20 cellular contexts compared by ENCODE assay signal in the genomic region with DNA sequence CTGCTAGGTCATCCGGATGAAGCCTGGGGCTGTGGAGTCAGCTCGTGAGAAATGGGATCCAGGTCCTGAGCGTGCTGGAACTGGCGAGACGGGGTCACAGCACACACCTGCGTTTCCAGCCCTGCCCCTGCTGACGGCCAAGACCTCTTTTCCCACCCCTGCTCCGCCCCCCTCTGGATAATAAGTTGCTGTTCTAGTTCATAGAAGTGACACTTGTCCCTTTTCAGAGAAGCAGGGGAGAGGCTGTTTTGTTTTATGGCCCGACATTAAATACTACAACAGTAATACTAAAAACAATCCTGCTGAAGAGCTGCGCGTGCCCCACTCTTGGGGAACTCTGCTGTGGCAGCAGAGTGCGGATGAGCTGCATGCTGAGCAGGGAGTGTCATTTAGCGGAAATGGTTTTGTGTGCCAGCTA.
DNase-seq lines count a peak whose midpoint lies in the region; ATAC-seq lines count a peak whose summit lies in the region.
"Had no signal": no experiment of that assay in that cellular context is flagged by ENCODE, and none has a peak within 500 bp of the region (broad histone marks: within the 10 kb centered on the region; RNA-seq: fewer than 3 reads in every experiment).

No MANE protein-coding gene starts in this region.

- no peaks in the 10 kb centered on the region for H3K9me3 Mint-ChIP-seq in T-helper 2 cell treated with Interferon-gamma antibody and Interleukin-4, amounts not matched to agents 5 μg/mL and 100 μg/mL, for 36 hours
- no peaks in the 10 kb centered on the region for H3K9me3 Mint-ChIP-seq in activated T-helper 1 cell treated with anti-CD3 and anti-CD28 coated beads, Interleukin-12 subunit alpha, Interleukin-12 subunit beta, Interleukin-2, Interleukin-4 antibody, amounts not matched to agents 30 ng/mL and 10 ng/mL and 1 ng/mL, durations not matched to agents 14 hours and 24 hours and 36 hours
- H3K9me3 Mint-ChIP-seq in naive thymus-derived CD4-positive, alpha-beta T cell = peaks cover 0 to 5% (median 0%) of the 10 kb centered on the region in 11 donors
- H3K9me3 Mint-ChIP-seq: CD4-positive, alpha-beta T cell; natural killer cell treated with Interleukin-12 subunit alpha and Interleukin-12 subunit beta and Interleukin-15 and Interleukin-18, amount 100 ng/mL, for 72 hours had no signal

- peak overlapping the region; percentile 77 for H3K27ac Mint-ChIP-seq in T-helper 2 cell treated with Interferon-gamma antibody and Interleukin-4, amounts not matched to agents 5 μg/mL and 100 μg/mL, for 36 hours
- peak overlapping the region; percentile 75 for H3K27ac Mint-ChIP-seq in activated T-helper 1 cell treated with anti-CD3 and anti-CD28 coated beads, Interleukin-12 subunit alpha, Interleukin-12 subunit beta, Interleukin-2, Interleukin-4 antibody, amounts not matched to agents 30 ng/mL and 10 ng/mL and 1 ng/mL, durations not matched to agents 14 hours and 24 hours and 36 hours
- peak overlapping the region in 5 of 9 donors; percentile 87 to 94 (median 92) for H3K27ac Mint-ChIP-seq in naive thymus-derived CD4-positive, alpha-beta T cell
- H3K27ac Mint-ChIP-seq: CD4-positive, alpha-beta T cell; natural killer cell treated with Interleukin-12 subunit alpha and Interleukin-12 subunit beta and Interleukin-15 and Interleukin-18, amount 100 ng/mL, for 72 hours had no signal

- POLR2A ChIA-PET in naive thymus-derived CD4-positive, alpha-beta T cell (lab: Charles Lee) = interaction anchor here (1.7 kb wide), 1 partner anchor 12 kb away, joined by 8 read pairs; no protein-coding TSS in a partner anchor

- H3K4me1 ChIP-seq in naive thymus-derived CD4-positive, alpha-beta T cell (ENCODE audit: control insufficient read depth in 2 of 2, insufficient read depth in 2 of 2, low read length in 2 of 2) = no peaks in the 10 kb centered on the region
- H3K4me1 ChIP-seq: A549, right atrium auricular region had no signal

- ATAC-seq in naive thymus-derived CD4-positive, alpha-beta T cell = no peak
- ATAC-seq: A549; natural killer cell treated with Interleukin-12 subunit alpha and Interleukin-12 subunit beta and Interleukin-15 and Interleukin-18, amount 100 ng/mL, for 72 hours had no signal

- H3K27me3 Mint-ChIP-seq in T-helper 2 cell treated with Interferon-gamma antibody and Interleukin-4, amounts not matched to agents 5 μg/mL and 100 μg/mL, for 36 hours (ENCODE audit: low read depth) = no peaks in the 10 kb centered on the region
- no peaks in the 10 kb centered on the region for H3K27me3 Mint-ChIP-seq in activated T-helper 1 cell treated with anti-CD3 and anti-CD28 coated beads, Interleukin-12 subunit alpha, Interleukin-12 subunit beta, Interleukin-2, Interleukin-4 antibody, amounts not matched to agents 30 ng/mL and 10 ng/mL and 1 ng/mL, durations not matched to agents 14 hours and 24 hours and 36 hours (ENCODE audit: insufficient read depth)
- no peaks in the 10 kb centered on the region for H3K27me3 Mint-ChIP-seq in naive thymus-derived CD4-positive, alpha-beta T cell
- H3K27me3 Mint-ChIP-seq: CD4-positive, alpha-beta T cell; natural killer cell treated with Interleukin-12 subunit alpha and Interleukin-12 subunit beta and Interleukin-15 and Interleukin-18, amount 100 ng/mL, for 72 hours had no signal

- peaks cover 30% of the 10 kb centered on the region for H3K4me1 Mint-ChIP-seq in T-helper 2 cell treated with Interferon-gamma antibody and Interleukin-4, amounts not matched to agents 5 μg/mL and 100 μg/mL, for 36 hours (ENCODE audit: low read depth)
- peaks cover 50% of the 10 kb centered on the region for H3K4me1 Mint-ChIP-seq in activated T-helper 1 cell treated with anti-CD3 and anti-CD28 coated beads, Interleukin-12 subunit alpha, Interleukin-12 subunit beta, Interleukin-2, Interleukin-4 antibody, amounts not matched to agents 30 ng/mL and 10 ng/mL and 1 ng/mL, durations not matched to agents 14 hours and 24 hours and 36 hours (ENCODE audit: low read depth)
- peaks cover 18 to 68% (median 39%) of the 10 kb centered on the region in 7 donors for H3K4me1 Mint-ChIP-seq in naive thymus-derived CD4-positive, alpha-beta T cell

- peaks cover 6% of the 10 kb centered on the region for H3K36me3 Mint-ChIP-seq in T-helper 2 cell treated with Interferon-gamma antibody and Interleukin-4, amounts not matched to agents 5 μg/mL and 100 μg/mL, for 36 hours (ENCODE audit: low read depth)
- peaks cover 8% of the 10 kb centered on the region for H3K36me3 Mint-ChIP-seq in activated T-helper 1 cell treated with anti-CD3 and anti-CD28 coated beads, Interleukin-12 subunit alpha, Interleukin-12 subunit beta, Interleukin-2, Interleukin-4 antibody, amounts not matched to agents 30 ng/mL and 10 ng/mL and 1 ng/mL, durations not matched to agents 14 hours and 24 hours and 36 hours (ENCODE audit: low read depth)
- H3K36me3 Mint-ChIP-seq in naive thymus-derived CD4-positive, alpha-beta T cell = peaks cover 0 to 21% (median 8%) of the 10 kb centered on the region in 5 donors
- H3K36me3 Mint-ChIP-seq: natural killer cell treated with Interleukin-12 subunit alpha and Interleukin-12 subunit beta and Interleukin-15 and Interleukin-18, amount 100 ng/mL, for 72 hours had no signal

- intact Hi-C loops in activated T-helper 1 cell treated with anti-CD3 and anti-CD28 coated beads, Interleukin-12 subunit alpha, Interleukin-12 subunit beta, Interleukin-2, Interleukin-4 antibody, amounts not matched to agents 30 ng/mL and 10 ng/mL and 1 ng/mL, durations not matched to agents 14 hours and 24 hours and 36 hours (cut with micrococcal nuclease) = no loop called here
- intact Hi-C loops in naive thymus-derived CD4-positive, alpha-beta T cell (cut with micrococcal nuclease) = no loop called here

- CTCF ChIA-PET in naive thymus-derived CD4-positive, alpha-beta T cell (lab: Charles Lee) = interaction anchor here (1.1 kb wide), 1 partner anchor 13 kb away, joined by 3 read pairs; no protein-coding TSS in a partner anchor

- no peaks in the 10 kb centered on the region for H3K9me3 ChIP-seq in naive thymus-derived CD4-positive, alpha-beta T cell (ENCODE audit: control insufficient read depth in 2 of 3, low read length in 3 of 3)
- H3K9me3 ChIP-seq: A549, right atrium auricular region, thoracic aorta had no signal

- no peaks in the 10 kb centered on the region for H3K36me3 ChIP-seq in naive thymus-derived CD4-positive, alpha-beta T cell (ENCODE audit: control insufficient read depth in 2 of 3, insufficient read depth in 3 of 3, low read length in 3 of 3)
- H3K36me3 ChIP-seq: right atrium auricular region, thoracic aorta had no signal

- peak overlapping the region; percentile 9 for H3K4me3 Mint-ChIP-seq in T-helper 2 cell treated with Interferon-gamma antibody and Interleukin-4, amounts not matched to agents 5 μg/mL and 100 μg/mL, for 36 hours
- no peak overlapping the region for H3K4me3 Mint-ChIP-seq in activated T-helper 1 cell treated with anti-CD3 and anti-CD28 coated beads, Interleukin-12 subunit alpha, Interleukin-12 subunit beta, Interleukin-2, Interleukin-4 antibody, amounts not matched to agents 30 ng/mL and 10 ng/mL and 1 ng/mL, durations not matched to agents 14 hours and 24 hours and 36 hours
- peak overlapping the region in 5 of 10 donors; percentile 46 to 78 (median 72) for H3K4me3 Mint-ChIP-seq in naive thymus-derived CD4-positive, alpha-beta T cell
- H3K4me3 Mint-ChIP-seq: CD4-positive, alpha-beta T cell; natural killer cell treated with Interleukin-12 subunit alpha and Interleukin-12 subunit beta and Interleukin-15 and Interleukin-18, amount 100 ng/mL, for 72 hours had no signal

- DNase-seq in T-helper 2 cell treated with Interferon-gamma antibody and Interleukin-4, amounts not matched to agents 5 μg/mL and 100 μg/mL, for 36 hours (ENCODE audit: low spot score) = no peak
- DNase-seq in T-helper 2 cell (no peak), NCI-H2029 treated with DMSO at 0.1 percent for 48 hours (lab: John Stamatoyannopoulos, UW) (peak; percentile 35), AG08395 (ENCODE audit: low spot score) (no peak), NCI-H526 (lab: John Stamatoyannopoulos, UW) (no peak), foreskin melanocyte (no peak)
- DNase-seq in activated T-helper 1 cell treated with anti-CD3 and anti-CD28 coated beads, Interleukin-12 subunit alpha, Interleukin-12 subunit beta, Interleukin-2, Interleukin-4 antibody, amounts not matched to agents 30 ng/mL and 10 ng/mL and 1 ng/mL, durations not matched to agents 14 hours and 24 hours and 36 hours (ENCODE audit: low spot score) = no peak
- no peak for DNase-seq in naive thymus-derived CD4-positive, alpha-beta T cell
- DNase-seq: activated CD4-positive, alpha-beta T cell treated with anti-CD3 and anti-CD28 coated beads for 48 hours; activated effector memory CD4-positive, alpha-beta T cell treated with anti-CD3 and anti-CD28 coated beads, Interleukin-2, amount 50 U/mL, for 16 hours; CD4-positive, alpha-beta T cell; NCI-H146; SHP77; stimulated activated CD4-positive, alpha-beta T cell treated with anti-CD3 and anti-CD28 coated beads, Interleukin-2, amount 100 ng/mL, for 24 hours; T1000 had no signal

- no peak overlapping the region for H3K4me3 ChIP-seq in naive thymus-derived CD4-positive, alpha-beta T cell (ENCODE audit: low read length)
- H3K4me3 ChIP-seq: A549, right atrium auricular region, thoracic aorta had no signal

- no peaks in the 10 kb centered on the region for H3K27me3 ChIP-seq in naive thymus-derived CD4-positive, alpha-beta T cell (ENCODE audit: control insufficient read depth in 2 of 2, insufficient read depth in 2 of 2, low read length in 2 of 2)
- H3K27me3 ChIP-seq: right atrium auricular region had no signal

- H3K27ac ChIP-seq in naive thymus-derived CD4-positive, alpha-beta T cell (ENCODE audit: low read depth, low read length) = no peak overlapping the region
- H3K27ac ChIP-seq: A549, KMS-11, right atrium auricular region, thoracic aorta had no signal
